1 cellular context compared by ENCODE assay signal in the genomic region with DNA sequence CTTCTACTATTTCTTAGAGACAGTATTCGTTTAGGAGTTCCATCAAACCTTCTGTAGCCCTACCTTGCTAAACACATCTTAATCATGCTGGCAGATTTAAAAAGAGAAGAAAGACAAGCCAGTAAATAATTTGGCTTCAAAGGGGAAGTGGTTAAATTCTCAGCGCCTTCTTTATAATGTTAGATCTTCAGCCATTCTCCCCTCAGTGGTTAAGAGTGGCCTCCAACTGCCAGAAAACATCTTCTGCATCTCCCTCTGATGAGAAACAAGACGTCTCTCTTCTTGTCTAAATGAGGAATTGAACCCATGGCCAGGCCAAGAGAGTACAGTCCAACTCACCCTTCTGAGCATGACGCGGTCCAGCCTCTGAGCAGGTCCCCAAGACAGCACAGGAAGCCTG.
TF ChIP-seq lines count a peak whose summit lies in the region.

No MANE protein-coding gene starts in this region.

TF ChIP-seq in GM23338, 12 proteins besides CTCF, POLR2A, EP300 and RAD21 (continued from another document):
- no peak for TF ChIP-seq ZNF462 (CRISPR knock-in tag; IDR thresholded peaks at IDR 0.05)
- TF ChIP-seq EZH2phosphoT487 (IDR thresholded peaks at IDR 0.05; ENCODE audit: unreplicated experiment) = no peak
TF ChIP-seq in GM23338: peak in this region for 0.
